Comparison of ENCODE assay signal across 4 cellular contexts in genomic region chr1:210218047-210218446, GRCh38. TPM values are rescaled to one million over a fixed set of nuclear protein-coding genes. Genes with fewer than 3 reads are reported as not detected.
"Had no signal": no experiment of that assay in that cellular context is flagged by ENCODE, and none has a peak within 500 bp of the region (broad histone marks: within the 10 kb centered on the region; RNA-seq: fewer than 3 reads in every experiment).

No MANE protein-coding gene starts in this region.

- H3K9me3 Mint-ChIP-seq: GM23338, H9, IgD-negative memory B cell had no signal

- H3K27ac Mint-ChIP-seq: GM23338, H9, IgD-negative memory B cell had no signal

- H3K4me3 Mint-ChIP-seq: GM23338, H9, IgD-negative memory B cell had no signal

- H2AFZ ChIP-seq: GM23338 had no signal

- ATAC-seq: GM23338 had no signal

- H3K4me2 ChIP-seq: GM23338 had no signal

- H3K36me3 Mint-ChIP-seq: IgD-negative memory B cell had no signal

- DNase-seq: H9, HCEC 1CT had no signal

- H3K4me1 Mint-ChIP-seq: IgD-negative memory B cell had no signal

- H3K4me3 ChIP-seq: GM23338 had no signal

RNA-seq across cellular contexts. Expression of gene SERTAD4, which starts 14.5 kb away (rescaled TPM):
- polyA plus RNA-seq: IgD-negative memory B cell had no signal
